ENCODE assay signal across 19 cellular contexts in the genomic region with DNA sequence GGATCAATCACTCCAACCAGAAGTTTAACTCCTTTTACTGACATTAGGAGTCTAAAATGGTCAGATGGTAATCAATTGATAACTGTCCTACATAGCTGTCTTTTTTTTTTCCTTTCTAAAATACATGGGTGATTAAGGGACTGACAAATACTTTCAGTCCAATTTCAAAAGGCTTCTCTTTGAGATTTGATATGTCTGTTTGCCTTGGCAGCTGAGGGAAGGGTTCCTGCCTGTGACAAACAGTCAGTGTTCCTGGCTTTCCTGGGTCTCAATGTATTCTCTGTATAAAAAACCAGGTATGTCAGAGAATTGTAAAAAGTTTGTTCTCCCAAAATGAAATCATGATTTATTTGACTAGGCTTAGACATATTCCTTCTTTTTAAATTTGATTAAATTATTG.
"Had no signal": no experiment of that assay in that cellular context is flagged by ENCODE, and none has a peak within 500 bp of the region (broad histone marks: within the 10 kb centered on the region; RNA-seq: fewer than 3 reads in every experiment).

No MANE protein-coding gene starts in this region.

- H3K27me3 ChIP-seq: dorsolateral prefrontal cortex, esophagus muscularis mucosa, left lung had no signal

- H3K9me3 Mint-ChIP-seq: mesothelial cell of epicardium had no signal

- H3K4me1 ChIP-seq: esophagus muscularis mucosa, foreskin keratinocyte, heart right ventricle, left lung, lower lobe of right lung had no signal

- H3K9me3 ChIP-seq: esophagus muscularis mucosa, lower lobe of right lung, mucosa of descending colon had no signal

- DNase-seq: dermis blood vessel endothelial cell; dorsolateral prefrontal cortex; effector CD4-positive, alpha-beta T cell; effector memory CD4-positive, alpha-beta T cell; foreskin keratinocyte; glutamatergic neuron; head of caudate nucleus; heart right ventricle; hippocampal formation; left cardiac atrium; left lung; left ventricle myocardium superior; lower lobe of right lung; mesenchymal stem cell; mucosa of descending colon; naive B cell had no signal

- H3K4me1 Mint-ChIP-seq: mesothelial cell of epicardium, naive B cell had no signal

- H3K27ac Mint-ChIP-seq: mesothelial cell of epicardium, naive B cell had no signal

- H3K4me3 ChIP-seq: coronary artery, dorsolateral prefrontal cortex, esophagus muscularis mucosa, heart right ventricle, left lung, lower lobe of right lung, mucosa of descending colon had no signal

- H3K36me3 Mint-ChIP-seq: mesothelial cell of epicardium, naive B cell had no signal

- H3K4me3 Mint-ChIP-seq: mesothelial cell of epicardium, naive B cell had no signal

- H3K36me3 ChIP-seq: esophagus muscularis mucosa, heart right ventricle, left lung, lower lobe of right lung had no signal

- H3K27ac ChIP-seq: coronary artery, esophagus muscularis mucosa, foreskin keratinocyte, heart right ventricle, left lung, lower lobe of right lung had no signal

- ATAC-seq: foreskin keratinocyte, heart right ventricle, left cardiac atrium, left lung, left ventricle myocardium superior, lower lobe of right lung, mucosa of descending colon had no signal
